ENCODE assay signal across 9 cellular contexts in the genomic region with DNA sequence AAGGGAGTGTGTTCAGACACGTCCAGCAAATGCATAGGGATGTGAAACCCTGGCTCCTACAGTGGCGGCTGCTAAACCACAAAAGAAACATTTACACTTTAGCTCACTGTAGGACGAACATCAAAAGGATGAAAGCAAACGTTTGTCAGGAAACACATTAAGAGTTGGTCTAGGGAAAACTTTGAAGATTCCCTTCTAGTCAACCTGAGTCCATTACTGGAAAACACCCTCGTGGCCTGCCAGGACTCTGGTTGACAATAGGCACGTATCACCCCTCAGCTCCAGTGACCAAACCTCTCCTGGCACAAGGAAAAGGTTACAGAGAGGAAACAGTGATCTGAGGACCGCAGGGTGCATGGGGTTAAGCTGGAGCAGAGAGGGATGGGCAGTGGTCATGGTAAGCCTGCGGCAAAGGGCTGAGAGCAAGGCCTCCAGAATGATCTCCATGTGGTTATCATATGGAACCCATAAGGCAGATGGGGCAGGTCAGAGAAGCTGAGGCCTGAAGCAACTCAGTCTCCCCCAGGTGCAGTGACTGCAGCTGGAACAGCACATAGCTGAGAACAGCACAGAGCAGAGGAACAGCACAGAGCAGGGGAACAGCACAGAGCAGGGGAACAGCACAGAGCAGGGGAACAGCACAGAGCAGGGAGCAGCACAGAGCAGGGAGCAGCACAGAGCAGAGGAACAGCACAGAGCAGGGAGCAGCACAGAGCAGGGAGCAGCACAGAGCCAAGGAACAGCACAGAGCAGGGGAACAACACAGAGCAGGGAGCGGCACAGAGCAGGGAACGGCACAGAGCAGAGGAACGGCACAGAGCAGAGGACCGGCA. TPM values are rescaled to one million over a fixed set of nuclear protein-coding genes. Genes with fewer than 3 reads are reported as not detected.
A peak's percentile ranks its signal among the peaks of the same experiment; 100 is the strongest.
DNase-seq lines count a peak whose midpoint lies in the region; ATAC-seq and TF ChIP-seq lines count a peak whose summit lies in the region.
"Had no signal": no experiment of that assay in that cellular context is flagged by ENCODE, and none has a peak within 500 bp of the region (broad histone marks: within the 10 kb centered on the region; RNA-seq: fewer than 3 reads in every experiment).

No MANE protein-coding gene starts in this region.

- H3K27me3 ChIP-seq in Panc1 (ENCODE audit: control insufficient read depth, insufficient read depth, low read length) (no peaks in the 10 kb centered on the region), muscle layer of duodenum (ENCODE audit: low read depth, low read length) (no peaks in the 10 kb centered on the region), left ventricle myocardium inferior (ENCODE audit: low read depth) (peaks cover 7% of the 10 kb centered on the region)
- H3K27me3 ChIP-seq: MG63 had no signal

- intact Hi-C loops in Panc1 (cut with micrococcal nuclease; ENCODE audit: unreplicated experiment) (no loop called here), left ventricle myocardium inferior (cut with micrococcal nuclease) (no loop called here)

- no peak for TF ChIP-seq CTCF in Panc1 (IDR thresholded peaks at IDR 0.05)
- no peak for TF ChIP-seq CTCF in left ventricle myocardium inferior (IDR thresholded peaks at IDR 0.05; ENCODE audit: borderline replicate concordance)

- H3K4me1 ChIP-seq in Panc1 (ENCODE audit: control insufficient read depth, insufficient read depth, low read length): no peaks in the 10 kb centered on the region
- H3K4me1 ChIP-seq in muscle layer of duodenum (ENCODE audit: control insufficient read depth in 1 of 2, insufficient read depth in 2 of 2, low read length in 2 of 2): peaks cover 0 to 27% of the 10 kb centered on the region in 2 donors
- H3K4me1 ChIP-seq in left ventricle myocardium inferior: peaks cover 8% of the 10 kb centered on the region

- POLR2A ChIA-PET in Panc1 (lab: Charles Lee): no interaction called here

- CTCF ChIA-PET in Panc1 (lab: Charles Lee): no interaction called here

- H3K9me3 ChIP-seq in Panc1 (ENCODE audit: control insufficient read depth, insufficient read depth, low read depth, low read length) (no peaks in the 10 kb centered on the region), muscle layer of duodenum (ENCODE audit: control insufficient read depth in 1 of 2, low read length in 2 of 2) (no peaks in the 10 kb centered on the region), left ventricle myocardium inferior (replicated peaks) (peaks cover 9% of the 10 kb centered on the region)
- H3K9me3 ChIP-seq: MG63 had no signal

- no peak for DNase-seq in Panc1 (ENCODE audit: low read depth, low spot score)
- DNase-seq in DMS79 (lab: John Stamatoyannopoulos, UW): no peak
- no peak for DNase-seq in ecto neural progenitor cell (ENCODE audit: low spot score)
- DNase-seq in left ventricle myocardium inferior: no peak
- DNase-seq in NCI-H524 (lab: John Stamatoyannopoulos, UW): no peak

- no peaks in the 10 kb centered on the region for H3K36me3 ChIP-seq in Panc1 (ENCODE audit: control insufficient read depth, insufficient read depth, low read length)
- H3K36me3 ChIP-seq in muscle layer of duodenum (ENCODE audit: control insufficient read depth in 1 of 2, insufficient read depth in 2 of 2, low read length in 2 of 2): peaks cover 12 to 27% of the 10 kb centered on the region in 2 donors
- no peaks in the 10 kb centered on the region for H3K36me3 ChIP-seq in left ventricle myocardium inferior
- H3K36me3 ChIP-seq: MG63 had no signal

- peak; percentile 67 for ATAC-seq in GM19035 (IDR thresholded peaks at IDR 0.05; ENCODE audit: unreplicated experiment)
- peak; percentile 83 for ATAC-seq in HG02798 (IDR thresholded peaks at IDR 0.05; ENCODE audit: poor library complexity, unreplicated experiment)
- peak; percentile 27; the same call in 1 of the 2 replicates for ATAC-seq in Panc1

- no TSS peak for BruUV-seq in Panc1 (replicated peaks; lab: Mats Ljungman, UMichigan)

- in situ Hi-C loops in Panc1 (cut with HindIII; ENCODE audit: low pct_unique_long_range_greater_than_20kb, low sequenced_read_pairs): no loop called here

- H3K27ac ChIP-seq in Panc1 (ENCODE audit: low read length): no peak overlapping the region
- peak overlapping the region; percentile 19 for H3K27ac ChIP-seq in muscle layer of duodenum (ENCODE audit: low read length)
- H3K27ac ChIP-seq in left ventricle myocardium inferior (replicated peaks): no peak overlapping the region

- H3K4me3 ChIP-seq in Panc1 (ENCODE audit: low read depth in 2 of 2, low read length in 2 of 2) (no peak overlapping the region), muscle layer of duodenum (ENCODE audit: low read depth in 1 of 2, low read length in 2 of 2) (no peak overlapping the region), left ventricle myocardium inferior (no peak overlapping the region)
- H3K4me3 ChIP-seq: MG63 had no signal

RNA-seq across cellular contexts. Expression of a gene that starts 49.9 kb away (rescaled TPM):
- total RNA-seq in Panc1 (2021; ENCODE audit: unreplicated experiment) (33.2 TPM), left ventricle myocardium inferior (4.5 TPM)
- 22.3 TPM for polyA plus RNA-seq in Panc1 (2012; ENCODE audit: insufficient read length)

Comparison
In these comparisons a context has a peak if more than half of its experiments do, and no peak if none do; other contexts are left out.
1. ATAC-seq: peak in every context shown above with its lines; median percentile 83 in HG02798; 67 in GM19035; 27 in Panc1.